In the genomic region with DNA sequence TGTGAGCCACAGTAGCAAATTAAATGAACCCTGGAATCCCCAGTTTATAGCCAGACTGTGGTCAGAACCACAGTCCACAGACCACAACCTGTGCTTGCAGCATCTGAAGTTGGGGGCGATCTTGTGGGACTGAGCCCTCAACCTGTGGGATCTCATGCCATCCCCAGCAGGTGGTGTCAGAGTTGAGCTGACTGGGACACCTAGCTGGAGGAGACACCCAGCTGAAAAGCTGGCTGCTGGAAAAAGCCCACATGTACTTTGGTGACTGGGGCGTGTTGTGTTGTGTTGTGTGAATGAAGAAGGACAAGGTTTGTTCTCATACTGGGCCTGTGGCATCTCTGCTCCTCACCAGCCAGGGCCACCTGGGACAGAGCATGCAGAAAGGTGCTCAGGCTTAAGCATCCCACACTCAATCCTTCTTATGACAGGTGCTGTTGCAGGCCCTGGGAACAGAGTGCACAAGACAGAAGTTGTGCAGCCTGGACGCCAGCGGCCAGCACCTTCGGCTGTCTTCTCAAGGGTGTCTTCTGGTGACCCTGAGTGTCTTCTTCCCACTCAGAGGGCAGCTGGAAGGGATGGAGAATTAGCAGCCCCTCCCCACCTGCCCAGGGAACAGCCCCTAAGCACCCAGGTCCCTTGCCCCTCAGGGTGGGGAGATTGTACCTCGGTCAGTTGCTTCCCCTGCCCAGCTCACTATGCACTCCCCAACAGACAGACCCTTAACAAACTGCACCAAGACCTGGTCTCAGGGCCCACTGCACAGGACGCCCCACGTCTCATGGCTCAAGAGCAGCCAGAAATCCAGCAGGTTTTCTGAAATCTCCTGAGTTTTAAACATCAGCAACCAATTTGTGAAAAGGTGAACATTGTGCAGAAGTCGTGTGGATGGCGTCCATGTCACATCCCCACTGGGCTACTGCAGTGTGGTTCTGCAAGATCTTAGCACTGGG, we compare ENCODE assay signal across 18 cellular contexts. TPM values are rescaled to one million over a fixed set of nuclear protein-coding genes. Genes with fewer than 3 reads are reported as not detected.
"Had no signal": no experiment of that assay in that cellular context is flagged by ENCODE, and none has a peak within 500 bp of the region (broad histone marks: within the 10 kb centered on the region; RNA-seq: fewer than 3 reads in every experiment).

No MANE protein-coding gene starts in this region.

- H3K27me3 ChIP-seq: body of pancreas, right atrium auricular region had no signal

- H3K27ac ChIP-seq: body of pancreas, epithelial cell of prostate, gastrocnemius medialis, neutrophil, right atrium auricular region, suprapubic skin, VCaP had no signal

- DNase-seq: activated CD4-positive, alpha-beta T cell treated with anti-CD3 and anti-CD28 coated beads for 4 hours; activated naive CD4-positive, alpha-beta T cell treated with anti-CD3 and anti-CD28 coated beads, Interleukin-2, amount 50 U/mL, for 16 hours; activated T-cell treated with anti-CD3 and anti-CD28 coated beads for 4 hours; body of pancreas; effector memory CD4-positive, alpha-beta T cell; gastrocnemius medialis; naive B cell; stimulated activated CD4-positive, alpha-beta T cell treated with anti-CD3 and anti-CD28 coated beads, Interleukin-2, amount 100 ng/mL, for 48 hours; stimulated activated naive CD8-positive, alpha-beta T cell treated with anti-CD3 and anti-CD28 coated beads, Interleukin-15, Interleukin-2, amounts not matched to agents 100 U/mL and 50 U/mL, for 24 hours; T-helper 9 cell had no signal

- H3K4me3 ChIP-seq: body of pancreas, gastrocnemius medialis, right atrium auricular region, suprapubic skin had no signal

- ATAC-seq: body of pancreas; gastrocnemius medialis; stimulated activated naive CD8-positive, alpha-beta T cell treated with anti-CD3 and anti-CD28 coated beads, Interleukin-15, Interleukin-2, amounts not matched to agents 100 U/mL and 50 U/mL, for 24 hours had no signal

- H3K36me3 ChIP-seq: gastrocnemius medialis, neutrophil, right atrium auricular region, suprapubic skin had no signal

- H3K9me3 ChIP-seq: body of pancreas, gastrocnemius medialis, neutrophil, right atrium auricular region, suprapubic skin had no signal

RNA-seq across cellular contexts. Expression of gene UROC1, which starts 2.2 kb away (rescaled TPM):
- total RNA-seq: activated T-helper 2 cell treated with anti-CD3 and anti-CD28 coated beads, Interferon-gamma antibody, Interleukin-2, Interleukin-4, amounts not matched to agents 10 μg/mL and 5 μg/mL and 100 μg/mL, durations not matched to agents 14 hours and 24 hours and 36 hours; body of pancreas; kidney epithelial cell; lung microvascular endothelial cell; right atrium auricular region; suprapubic skin had no signal

RNA-seq across cellular contexts. Expression of gene CHST13, which starts 4.2 kb away (rescaled TPM):
- total RNA-seq: activated T-helper 2 cell treated with anti-CD3 and anti-CD28 coated beads, Interferon-gamma antibody, Interleukin-2, Interleukin-4, amounts not matched to agents 10 μg/mL and 5 μg/mL and 100 μg/mL, durations not matched to agents 14 hours and 24 hours and 36 hours; kidney epithelial cell; lung microvascular endothelial cell; suprapubic skin had no signal

RNA-seq across cellular contexts. Expression of gene C3orf22, which starts 39.0 kb away (rescaled TPM):
- total RNA-seq: activated T-helper 2 cell treated with anti-CD3 and anti-CD28 coated beads, Interferon-gamma antibody, Interleukin-2, Interleukin-4, amounts not matched to agents 10 μg/mL and 5 μg/mL and 100 μg/mL, durations not matched to agents 14 hours and 24 hours and 36 hours; body of pancreas; gastrocnemius medialis; kidney epithelial cell; lung microvascular endothelial cell; right atrium auricular region; suprapubic skin had no signal
